8 cellular contexts compared by ENCODE assay signal in the genomic region with DNA sequence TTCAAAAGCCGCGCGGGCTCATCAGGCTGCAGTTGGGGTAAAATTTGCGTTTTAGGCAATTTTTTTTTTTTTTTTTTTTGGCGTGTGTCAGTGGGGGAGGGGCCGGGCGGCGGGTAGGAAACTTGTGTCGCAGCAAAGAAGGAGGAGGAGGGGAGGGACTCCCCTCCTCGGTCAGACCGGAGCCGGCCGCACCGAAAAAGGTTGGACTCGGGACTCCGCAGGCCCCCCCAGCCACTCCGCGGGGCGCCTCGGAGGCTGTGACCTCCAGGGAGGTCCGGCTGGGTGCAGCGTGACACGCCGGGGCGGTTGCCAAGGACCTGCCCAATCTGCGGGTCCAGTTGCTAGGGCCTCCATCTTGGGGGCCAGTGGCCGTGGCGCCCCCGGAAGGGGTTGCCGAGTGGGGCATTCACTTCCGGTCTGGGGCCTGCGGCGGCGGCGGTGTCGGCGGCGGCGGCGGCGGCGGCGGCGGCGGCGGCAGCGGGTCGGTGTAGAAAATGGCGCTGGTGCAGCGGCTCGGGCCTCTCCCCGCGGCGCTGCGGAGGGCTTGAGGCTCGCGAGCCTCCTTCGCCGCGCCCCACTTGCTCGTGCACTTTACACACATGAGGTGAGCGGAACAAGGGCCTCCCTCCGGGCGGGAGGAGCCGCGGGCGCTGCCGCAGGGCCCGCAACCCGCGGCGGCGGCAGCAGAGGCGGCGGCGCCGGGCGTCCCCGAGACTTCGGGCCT. TPM values are rescaled to one million over a fixed set of nuclear protein-coding genes. Genes with fewer than 3 reads are reported as not detected.
A peak's percentile ranks its signal among the peaks of the same experiment; 100 is the strongest.
DNase-seq lines count a peak whose midpoint lies in the region; ATAC-seq and TF ChIP-seq lines count a peak whose summit lies in the region.

A gene (plus strand): TSS at position 409 of the 724 bp plus-strand sequence. CDS start 191 bp downstream, at position 600.

- DNase-seq in CD8-positive, alpha-beta T cell = peak; percentile 61 to 92 (median 71)
- DNase-seq in HL-60 (ENCODE audit: low read depth in 1 of 2, low spot score in 1 of 2) (peak; percentile 65 to 85), NOMO-1 treated with DMSO at 0.1 percent for 48 hours (lab: John Stamatoyannopoulos, UW; ENCODE audit: unreplicated experiment) (peak; percentile 62), endodermal cell (peak; percentile 96), mesenteric fat pad (ENCODE audit: low spot score) (peak; percentile 97)
- peak; percentile 41 for DNase-seq in activated CD8-positive, alpha-beta memory T cell treated with anti-CD3 and anti-CD28 coated beads, Interleukin-2, amount 50 U/mL, for 1 hour (ENCODE audit: extremely low read depth)
- peak; percentile 71 for DNase-seq in stimulated activated CD8-positive, alpha-beta memory T cell treated with anti-CD3 and anti-CD28 coated beads, Interleukin-15, amount 100 ng/mL, for 24 hours (ENCODE audit: low read depth)

- H3K4me3 ChIP-seq in CD8-positive, alpha-beta T cell (ENCODE audit: low read depth, low read length) = peak within 1 kb of the TSS; percentile 93
- H3K4me3 ChIP-seq in HL-60 (replicated peaks; ENCODE audit: insufficient read depth, low read length) (peak within 1 kb of the TSS; percentile 90), endodermal cell (ENCODE audit: low read length) (peak within 1 kb of the TSS; percentile 96)

- no peak for TF ChIP-seq CTCF in CD8-positive, alpha-beta T cell (IDR thresholded peaks at IDR 0.05)
- TF ChIP-seq CTCF in HL-60 (IDR thresholded peaks at IDR 0.05; ENCODE audit: insufficient read depth, low read length) (no peak), endodermal cell (conservative IDR thresholded peaks at IDR 0.05) (no peak)

- no peaks in the 10 kb centered on the region for H3K27me3 Mint-ChIP-seq in CD8-positive, alpha-beta T cell (ENCODE audit: low read depth)
- no peaks in the 10 kb centered on the region for H3K27me3 Mint-ChIP-seq in endodermal cell (ENCODE audit: insufficient read depth)

- POLR2A ChIA-PET in CD8-positive, alpha-beta T cell (lab: Charles Lee) = interaction anchor here (1.1 to 1.4 kb wide), 4 partner anchors 16 to 188 kb away, joined by 3 to 7 read pairs (median 4); no protein-coding TSS in a partner anchor

- H3K9ac ChIP-seq in endodermal cell (ENCODE audit: extremely low read depth, low read length, poor library complexity, severe bottlenecking) = peak within 1 kb of the TSS; percentile 84

- no peaks in the 10 kb centered on the region for H3K9me3 ChIP-seq in CD8-positive, alpha-beta T cell (ENCODE audit: low read length)
- H3K9me3 ChIP-seq in endodermal cell (ENCODE audit: control insufficient read depth, low read length) = no peaks in the 10 kb centered on the region

- H3K4me1 ChIP-seq in CD8-positive, alpha-beta T cell (ENCODE audit: insufficient read depth, low read length) = peaks cover 40% of the 10 kb centered on the region
- H3K4me1 ChIP-seq in endodermal cell (ENCODE audit: control insufficient read depth, insufficient read depth, low read length) = peaks cover 6% of the 10 kb centered on the region

- peaks cover 44% of the 10 kb centered on the region for H3K4me1 Mint-ChIP-seq in CD8-positive, alpha-beta T cell (ENCODE audit: low read depth)
- H3K4me1 Mint-ChIP-seq in endodermal cell = peaks cover 18% of the 10 kb centered on the region

- CTCF ChIA-PET in CD8-positive, alpha-beta T cell (lab: Charles Lee) = interaction anchor here (1.8 kb wide), 1 partner anchor 212 kb away, joined by 6 read pairs; no protein-coding TSS in a partner anchor

- no peaks in the 10 kb centered on the region for H3K9me3 Mint-ChIP-seq in CD8-positive, alpha-beta T cell
- H3K9me3 Mint-ChIP-seq in endodermal cell = no peaks in the 10 kb centered on the region

- no peaks in the 10 kb centered on the region for H3K27me3 ChIP-seq in CD8-positive, alpha-beta T cell (ENCODE audit: insufficient read depth, low read length)
- H3K27me3 ChIP-seq in HL-60 (ENCODE audit: insufficient read depth, poor library complexity, severe bottlenecking) = no peaks in the 10 kb centered on the region
- H3K27me3 ChIP-seq in endodermal cell (ENCODE audit: control insufficient read depth, insufficient read depth, low read length, poor library complexity, severe bottlenecking) = no peaks in the 10 kb centered on the region

- peak within 1 kb of the TSS; percentile 95 for H3K4me3 Mint-ChIP-seq in CD8-positive, alpha-beta T cell
- peak within 1 kb of the TSS; percentile 92 for H3K4me3 Mint-ChIP-seq in endodermal cell

- peak within 1 kb of the TSS; percentile 98 for H3K27ac ChIP-seq in CD8-positive, alpha-beta T cell (ENCODE audit: low read depth, low read length)
- H3K27ac ChIP-seq in HL-60 (replicated peaks) (peak within 1 kb of the TSS; percentile 93), endodermal cell (ENCODE audit: low read depth, low read length) (peak within 1 kb of the TSS; percentile 93)

- 0 to 1% methylated on average over 25 to 80 of the region's 80 CpGs for WGBS in endodermal cell (ENCODE audit: insufficient coverage in 1 of 2, insufficient read length in 1 of 2), 2 experiments

- H3K36me3 ChIP-seq in CD8-positive, alpha-beta T cell (ENCODE audit: insufficient read depth, low read length) = peaks cover 4% of the 10 kb centered on the region
- H3K36me3 ChIP-seq in endodermal cell (ENCODE audit: control insufficient read depth, insufficient read depth, low read length) = peaks cover 28% of the 10 kb centered on the region

- H3K36me3 Mint-ChIP-seq in CD8-positive, alpha-beta T cell = peaks cover 29% of the 10 kb centered on the region
- peaks cover 24% of the 10 kb centered on the region for H3K36me3 Mint-ChIP-seq in endodermal cell (ENCODE audit: low read depth)

- intact Hi-C loops in CD8-positive, alpha-beta T cell (cut with DNase I, micrococcal nuclease) = loop anchor here (1.0 to 10.0 kb wide), 2 partner anchors 190 to 385 kb away; a partner anchor contains a TSS

- peak; percentile 78 for ATAC-seq in CD8-positive, alpha-beta T cell
- peak; percentile 92 for ATAC-seq in GM19452 (IDR thresholded peaks at IDR 0.05; ENCODE audit: unreplicated experiment)

- H3K27ac Mint-ChIP-seq in CD8-positive, alpha-beta T cell = peak within 1 kb of the TSS; percentile 98
- peak within 1 kb of the TSS; percentile 95 for H3K27ac Mint-ChIP-seq in endodermal cell

RNA-seq across cellular contexts. Expression of the gene that starts here (rescaled TPM):
- total RNA-seq in CD8-positive, alpha-beta T cell = 10 to 100 TPM; 65.2 to 73.4 TPM
- 10 to 100 TPM; 81.5 to 84.7 TPM for total RNA-seq in endodermal cell
- polyA plus RNA-seq in endodermal cell (2013, experiment 1 of 2) = 48.8 TPM
- 54.2 TPM for polyA plus RNA-seq in endodermal cell (2013, experiment 2 of 2)
- total RNA-seq in mesenteric fat pad = 55.3 TPM

Comparison
In these comparisons a context has a peak if more than half of its experiments do, and no peak if none do; other contexts are left out.
1. Peak in every context shown above with its lines: DNase-seq, ATAC-seq, H3K4me3 ChIP-seq and H3K27ac ChIP-seq.
2. DNase-seq: peak in every context shown above with its lines; median percentile 97 in mesenteric fat pad; 96 in endodermal cell; 75 in HL-60; 71 in CD8-positive, alpha-beta T cell; 71 in stimulated activated CD8-positive, alpha-beta memory T cell treated with anti-CD3 and anti-CD28 coated beads, Interleukin-15, amount 100 ng/mL, for 24 hours; 62 in NOMO-1 treated with DMSO at 0.1 percent for 48 hours; 41 in activated CD8-positive, alpha-beta memory T cell treated with anti-CD3 and anti-CD28 coated beads, Interleukin-2, amount 50 U/mL, for 1 hour.